ENCODE assay signal across 14 cellular contexts in the genomic region with DNA sequence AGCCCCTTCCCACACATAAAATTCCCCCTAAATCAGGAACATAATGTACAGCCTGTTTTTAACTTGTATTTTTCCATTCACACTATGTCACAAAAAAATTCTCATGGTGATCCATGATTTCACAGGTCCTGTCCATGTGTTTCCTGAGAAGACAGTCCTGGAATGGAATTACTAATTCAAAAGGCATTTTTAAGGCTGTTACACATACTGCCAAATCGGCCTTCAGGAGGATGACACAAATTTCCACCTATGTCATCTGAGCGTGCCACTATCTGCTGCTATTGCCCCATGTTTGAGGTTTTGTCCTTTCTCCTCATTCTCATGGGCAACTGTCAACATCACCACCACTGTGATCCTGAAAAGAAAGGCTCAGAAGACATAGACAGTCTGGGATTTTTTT.
DNase-seq lines count a peak whose midpoint lies in the region; ATAC-seq, FAIRE-seq and TF ChIP-seq lines count a peak whose summit lies in the region.
"Had no signal": no experiment of that assay in that cellular context is flagged by ENCODE, and none has a peak within 500 bp of the region (broad histone marks: within the 10 kb centered on the region; RNA-seq: fewer than 3 reads in every experiment).

No MANE protein-coding gene starts in this region.

- H3K4me3 ChIP-seq in bronchial epithelial cell (ENCODE audit: low read depth, low read length), result no peak overlapping the region
- H3K4me3 ChIP-seq in kidney epithelial cell (ENCODE audit: low read depth, low read length), result no peak overlapping the region
- H3K4me3 ChIP-seq: mucosa of descending colon, prostate gland had no signal

- DNase-seq in AG08396 (ENCODE audit: low spot score) (peak; percentile 60), LHCN-M2 (ENCODE audit: low read depth) (peak; percentile 68), bronchial epithelial cell (ENCODE audit: low read depth) (peak; percentile 78), kidney epithelial cell (ENCODE audit: low read depth) (peak; percentile 50), occipital lobe (lab: John Stamatoyannopoulos, UW) (no peak), caudate nucleus (lab: John Stamatoyannopoulos, UW) (no peak)
- DNase-seq in activated CD8-positive, alpha-beta T cell treated with anti-CD3 and anti-CD28 coated beads, Interleukin-2, amount 10 ng/mL, durations not matched to agents 7 days and 5 days, result no peak
- DNase-seq: activated CD4-positive, alpha-beta T cell treated with anti-CD3 and anti-CD28 coated beads, Interleukin-2, amount 50 U/mL, for 1 hour; mucosa of descending colon; stimulated activated naive CD4-positive, alpha-beta T cell had no signal

- no peak for FAIRE-seq in bronchial epithelial cell (lab: Jason Lieb, UNC)

- no peak overlapping the region for H3K4me3 Mint-ChIP-seq in activated CD8-positive, alpha-beta T cell treated with anti-CD3 and anti-CD28 coated beads, Interleukin-2, amount 10 ng/mL, durations not matched to agents 7 days and 5 days

- POLR2A ChIA-PET in activated CD8-positive, alpha-beta T cell treated with anti-CD3 and anti-CD28 coated beads, Interleukin-2, amount 10 ng/mL, durations not matched to agents 7 days and 5 days (lab: Charles Lee), result no interaction called here

- H3K9me3 Mint-ChIP-seq in activated CD8-positive, alpha-beta T cell treated with anti-CD3 and anti-CD28 coated beads, Interleukin-2, amount 10 ng/mL, durations not matched to agents 7 days and 5 days (ENCODE audit: insufficient read depth), result no peaks in the 10 kb centered on the region
- H3K9me3 Mint-ChIP-seq: activated T-helper 2 cell treated with anti-CD3 and anti-CD28 coated beads, Interferon-gamma antibody, Interleukin-2, Interleukin-4, amounts not matched to agents 10 μg/mL and 5 μg/mL and 100 μg/mL, durations not matched to agents 14 hours and 24 hours and 36 hours had no signal

- TF ChIP-seq CTCF in bronchial epithelial cell (IDR thresholded peaks at IDR 0.05; ENCODE audit: insufficient read depth, low read length, severe bottlenecking), result no peak
- TF ChIP-seq CTCF in kidney epithelial cell (IDR thresholded peaks at IDR 0.05; ENCODE audit: insufficient read depth, low read length, poor library complexity, severe bottlenecking), result no peak

- H3K27ac ChIP-seq in caudate nucleus (ENCODE audit: low read depth, low read length), result no peak overlapping the region
- H3K27ac ChIP-seq: C4-2B, prostate gland had no signal

- no peak for ATAC-seq in GM18867 (IDR thresholded peaks at IDR 0.05; ENCODE audit: unreplicated experiment)
- ATAC-seq in activated CD8-positive, alpha-beta T cell treated with anti-CD3 and anti-CD28 coated beads, Interleukin-2, amount 10 ng/mL, durations not matched to agents 7 days and 5 days, result no peak
- ATAC-seq: mucosa of descending colon had no signal

- no peaks in the 10 kb centered on the region for H3K36me3 Mint-ChIP-seq in activated CD8-positive, alpha-beta T cell treated with anti-CD3 and anti-CD28 coated beads, Interleukin-2, amount 10 ng/mL, durations not matched to agents 7 days and 5 days (ENCODE audit: low read depth)

- no peak overlapping the region for H3K27ac Mint-ChIP-seq in activated CD8-positive, alpha-beta T cell treated with anti-CD3 and anti-CD28 coated beads, Interleukin-2, amount 10 ng/mL, durations not matched to agents 7 days and 5 days
- H3K27ac Mint-ChIP-seq: activated T-helper 2 cell treated with anti-CD3 and anti-CD28 coated beads, Interferon-gamma antibody, Interleukin-2, Interleukin-4, amounts not matched to agents 10 μg/mL and 5 μg/mL and 100 μg/mL, durations not matched to agents 14 hours and 24 hours and 36 hours had no signal

- H3K4me1 Mint-ChIP-seq in activated CD8-positive, alpha-beta T cell treated with anti-CD3 and anti-CD28 coated beads, Interleukin-2, amount 10 ng/mL, durations not matched to agents 7 days and 5 days (ENCODE audit: low read depth), result peaks cover 5% of the 10 kb centered on the region

- H3K27me3 Mint-ChIP-seq in activated CD8-positive, alpha-beta T cell treated with anti-CD3 and anti-CD28 coated beads, Interleukin-2, amount 10 ng/mL, durations not matched to agents 7 days and 5 days (ENCODE audit: low read depth), result peaks cover 3% of the 10 kb centered on the region

- CTCF ChIA-PET in activated CD8-positive, alpha-beta T cell treated with anti-CD3 and anti-CD28 coated beads, Interleukin-2, amount 10 ng/mL, durations not matched to agents 7 days and 5 days (lab: Charles Lee), result no interaction called here

- no peaks in the 10 kb centered on the region for H3K27me3 ChIP-seq in bronchial epithelial cell (ENCODE audit: control insufficient read depth, insufficient read depth, low read length)
- no peaks in the 10 kb centered on the region for H3K27me3 ChIP-seq in kidney epithelial cell (ENCODE audit: control insufficient read depth, insufficient read depth, low read length)

- no peaks in the 10 kb centered on the region for H3K36me3 ChIP-seq in bronchial epithelial cell (ENCODE audit: control insufficient read depth, insufficient read depth, low read length)
- H3K36me3 ChIP-seq in kidney epithelial cell (ENCODE audit: control insufficient read depth, insufficient read depth, low read length), result no peaks in the 10 kb centered on the region
- H3K36me3 ChIP-seq: prostate gland had no signal

Comparison
In these comparisons a context has a peak if more than half of its experiments do, and no peak if none do; other contexts are left out.
1. DNase-seq: peak in AG08396 (single experiment), LHCN-M2 (single experiment), bronchial epithelial cell (single experiment) and kidney epithelial cell (single experiment); none in occipital lobe (single experiment), activated CD8-positive, alpha-beta T cell treated with anti-CD3 and anti-CD28 coated beads, Interleukin-2, amount 10 ng/mL, durations not matched to agents 7 days and 5 days (single experiment) and caudate nucleus (0 of 61).